In genomic region chr19:54481326-54481930, GRCh38 we compare ENCODE assay signal across 9 cellular contexts. TPM values are rescaled to one million over a fixed set of nuclear protein-coding genes. Genes with fewer than 3 reads are reported as not detected.
DNase-seq lines count a peak whose midpoint lies in the region; ATAC-seq, FAIRE-seq and TF ChIP-seq lines count a peak whose summit lies in the region.
"Had no signal": no experiment of that assay in that cellular context is flagged by ENCODE, and none has a peak within 500 bp of the region (broad histone marks: within the 10 kb centered on the region; RNA-seq: fewer than 3 reads in every experiment).

No MANE protein-coding gene starts in this region.

- peak overlapping the region; percentile 44 for H3K4me2 ChIP-seq in A549
- no peak overlapping the region for H3K4me2 ChIP-seq in fibroblast of lung (ENCODE audit: extremely low read depth, insufficient read depth, low read length)

- no peak for FAIRE-seq in A549 (lab: Jason Lieb, UNC)

- no peaks in the 10 kb centered on the region for H3K4me1 ChIP-seq in A549
- no peaks in the 10 kb centered on the region for H3K4me1 ChIP-seq in fibroblast of lung (ENCODE audit: control insufficient read depth, extremely low read depth, insufficient read depth, low read length)
- peaks cover 23 to 24% of the 10 kb centered on the region in 2 experiments for H3K4me1 ChIP-seq in neutrophil (ENCODE audit: control insufficient read depth in 1 of 2, insufficient read depth in 1 of 2, low read depth in 1 of 2, low read length in 1 of 2)

- H3K4me1 Mint-ChIP-seq in activated B cell treated with CpG ODN at 0.5 μM for 24 hours = peaks cover 20% of the 10 kb centered on the region

- peaks cover 33% of the 10 kb centered on the region for H3K27me3 Mint-ChIP-seq in activated B cell treated with CpG ODN at 0.5 μM for 24 hours

- DNase-seq in A549 (ENCODE audit: low read depth in 1 of 2, low spot score in 1 of 2) (peak in 1 of 2 experiments; percentile 67), Daoy (ENCODE audit: low read depth) (peak; percentile 70), NCI-H1105 treated with DMSO at 0.1 percent for 48 hours (lab: John Stamatoyannopoulos, UW) (peak; percentile 69), activated B cell treated with CpG ODN at 0.5 μM for 24 hours (no peak), fibroblast of lung (ENCODE audit: low read depth in 2 of 2) (peak in 1 of 2 donors; percentile 48), activated gamma-delta T cell (lab: John Stamatoyannopoulos, UW) (no peak)

- H3K27me3 ChIP-seq in fibroblast of lung (ENCODE audit: control insufficient read depth, insufficient read depth, low read length) (no peaks in the 10 kb centered on the region), neutrophil (peaks cover 72% of the 10 kb centered on the region)

- H3K9me3 ChIP-seq in A549 = no peaks in the 10 kb centered on the region
- H3K9me3 ChIP-seq in fibroblast of lung (ENCODE audit: control insufficient read depth, insufficient read depth, low read depth, low read length) = no peaks in the 10 kb centered on the region
- H3K9me3 ChIP-seq in neutrophil = no peaks in the 10 kb centered on the region

- H3K27ac ChIP-seq in A549 (no peak overlapping the region), fibroblast of lung (ENCODE audit: insufficient read depth, low read length) (no peak overlapping the region), neutrophil (no peak overlapping the region)
- H3K27ac ChIP-seq: epithelial cell of prostate had no signal

- CTCF ChIA-PET in A549 (lab: Yijun Ruan, JAX) (interaction anchor here (0.6 to 5.9 kb wide), 31 partner anchors 8 to 679 kb away, joined by 3 to 51 read pairs (median 4); partner anchors contain the start of genes CDC42EP5 and RDH13), activated B cell treated with CpG ODN at 0.5 μM for 24 hours (lab: Charles Lee) (interaction anchor here (0.6 to 3.9 kb wide), 13 partner anchors 8 to 201 kb away, joined by 3 to 48 read pairs (median 5); partner anchors contain the start of gene CDC42EP5)

- no peaks in the 10 kb centered on the region for H3K36me3 Mint-ChIP-seq in activated B cell treated with CpG ODN at 0.5 μM for 24 hours (ENCODE audit: low read depth)

- POLR2A ChIA-PET in A549 (lab: Yijun Ruan, JAX) (no interaction called here), activated B cell treated with CpG ODN at 0.5 μM for 24 hours (lab: Charles Lee) (interaction anchor here (0.7 kb wide), 4 partner anchors 47 to 562 kb away, joined by 3 to 8 read pairs (median 5); no protein-coding TSS in a partner anchor)

- no peak overlapping the region for H2AFZ ChIP-seq in fibroblast of lung (ENCODE audit: low read length)

- H3K9ac ChIP-seq in fibroblast of lung (ENCODE audit: insufficient read depth, low read length) = no peak overlapping the region

- TF ChIP-seq RAD21 in A549 (conservative IDR thresholded peaks at IDR 0.05 in 1 of 2, IDR thresholded peaks at IDR 0.05 in 1 of 2) = peak; percentile 79 to 85

- no peak for TF ChIP-seq EP300 in A549 (IDR thresholded peaks at IDR 0.05)

- TF ChIP-seq CTCF in A549 (IDR thresholded peaks at IDR 0.05) = peak; percentile 79
- TF ChIP-seq CTCF in activated B cell treated with CpG ODN at 0.5 μM for 24 hours (IDR thresholded peaks at IDR 0.05) = no peak
- TF ChIP-seq CTCF in fibroblast of lung (conservative IDR thresholded peaks at IDR 0.05 in 1 of 2, IDR thresholded peaks at IDR 0.05 in 1 of 2; ENCODE audit: low read depth in 1 of 2, low read length in 2 of 2) = peak; percentile 74 to 81
- peak; percentile 62 for TF ChIP-seq CTCF in neutrophil (IDR thresholded peaks at IDR 0.05)

- H3K4me3 Mint-ChIP-seq in activated B cell treated with CpG ODN at 0.5 μM for 24 hours = no peak overlapping the region

- no peak for TF ChIP-seq POLR2A in A549 (IDR thresholded peaks at IDR 0.05; ENCODE audit: low read length)

- H3K4me3 ChIP-seq in A549 (no peak overlapping the region), fibroblast of lung (replicated peaks in 1 of 4; ENCODE audit: control extremely low read depth in 1 of 4, insufficient read depth in 1 of 4, low read depth in 3 of 4, low read length in 4 of 4) (no peak overlapping the region), neutrophil (ENCODE audit: low read depth in 1 of 2, low read length in 1 of 2) (no peak overlapping the region)

- ATAC-seq in A549 (peak; percentile 55 to 75; a peak in 5 of 6 replicates), activated B cell treated with CpG ODN at 0.5 μM for 24 hours (ENCODE audit: low read depth) (peak; percentile 62), GM18502 (IDR thresholded peaks at IDR 0.05; ENCODE audit: poor library complexity, unreplicated experiment) (no peak)

- no peaks in the 10 kb centered on the region for H3K79me2 ChIP-seq in fibroblast of lung (ENCODE audit: control insufficient read depth, insufficient read depth, low read length)

- 6% methylated on average over 16 of the region's 16 CpGs for WGBS in A549 (ENCODE audit: missing lambda C conversion rate)

- H3K27ac Mint-ChIP-seq in activated B cell treated with CpG ODN at 0.5 μM for 24 hours = no peak overlapping the region

- intact Hi-C loops in activated B cell treated with CpG ODN at 0.5 μM for 24 hours (cut with micrococcal nuclease) = loop anchor here (1.0 kb wide), 1 partner anchor 195 kb away; no protein-coding TSS in a partner anchor

- H3K36me3 ChIP-seq in fibroblast of lung (ENCODE audit: control insufficient read depth, insufficient read depth, low read length) (no peaks in the 10 kb centered on the region), neutrophil (no peaks in the 10 kb centered on the region)

- no peaks in the 10 kb centered on the region for H4K20me1 ChIP-seq in fibroblast of lung (ENCODE audit: control insufficient read depth, extremely low read depth, insufficient read depth, low read length)

- H3K9me3 Mint-ChIP-seq in activated B cell treated with CpG ODN at 0.5 μM for 24 hours = no peaks in the 10 kb centered on the region

TF ChIP-seq in A549, 52 proteins besides CTCF, POLR2A, EP300 and RAD21:
- TF ChIP-seq SMC3 (IDR thresholded peaks at IDR 0.05) = peak; percentile 51
- TF ChIP-seq MAX (IDR thresholded peaks at IDR 0.05) = no peak

RNA-seq across cellular contexts. Expression of gene CDC42EP5, which starts 8.3 kb away (rescaled TPM):
- polyA plus RNA-seq in A549 (2011; rRNA removed) (not detected in 2 replicates), A549 (2017; fragmentation: RNase III; extraction: RNeasy Plus Mini Kit Qiagen cat#74134 plus additional on column Dnase treatment) (not detected in 3 replicates), fibroblast of lung (3.4 and 7.2 TPM in 2 replicates)
- polyA plus RNA-seq in A549 (2012; cell fraction: cytosol; rRNA removed) = 0.16 TPM in 1 of 2 replicates, not detected in the other
- not detected in 2 replicates for polyA plus RNA-seq in A549 (2012; cell fraction: nucleus; rRNA removed)
- not detected in 2 replicates for polyA minus RNA-seq in A549 (2011; rRNA and poly(A)+ RNA removed)
- total RNA-seq in Daoy (2014; rRNA removed; shearing (Covaris generic)) = 9.5 and 15.4 TPM in 2 replicates
- total RNA-seq in activated B cell treated with CpG ODN at 0.5 μM for 24 hours (not detected in 2 replicates), fibroblast of lung (14.7 and 15.9 TPM in 2 replicates)
- polyA plus RNA-seq in fibroblast of lung (2012) = 13.6 and 21.8 TPM in 2 replicates
- 0.85 and 1.5 TPM in 2 replicates for polyA minus RNA-seq in fibroblast of lung (ENCODE audit: low replicate concordance)

RNA-seq across cellular contexts. Expression of gene LENG9, which starts 17.9 kb away (rescaled TPM):
- polyA plus RNA-seq in A549 (2011; rRNA removed) (1.9 and 2.1 TPM in 2 replicates), A549 (2017; fragmentation: RNase III; extraction: RNeasy Plus Mini Kit Qiagen cat#74134 plus additional on column Dnase treatment) (3.8 to 4.9 TPM (median 4.1 TPM) in 3 replicates), fibroblast of lung (0.46 and 0.84 TPM in 2 replicates)
- polyA plus RNA-seq in A549 (2012; cell fraction: cytosol; rRNA removed) = 1.6 and 2.8 TPM in 2 replicates
- 2.2 and 4.1 TPM in 2 replicates for polyA plus RNA-seq in A549 (2012; cell fraction: nucleus; rRNA removed)
- 3.7 and 5.1 TPM in 2 replicates for polyA minus RNA-seq in A549 (2011; rRNA and poly(A)+ RNA removed)
- total RNA-seq in Daoy (2014; rRNA removed; shearing (Covaris generic)) = 2.1 and 3.9 TPM in 2 replicates
- total RNA-seq in activated B cell treated with CpG ODN at 0.5 μM for 24 hours (6.3 and 8.5 TPM in 2 replicates), fibroblast of lung (14.6 and 16.7 TPM in 2 replicates)
- 1.7 and 3.1 TPM in 2 replicates for polyA plus RNA-seq in fibroblast of lung (2012)
- polyA minus RNA-seq in fibroblast of lung (ENCODE audit: low replicate concordance) = 0.70 and 2.3 TPM in 2 replicates

RNA-seq across cellular contexts. Expression of gene LAIR2, which starts 21.2 kb away (rescaled TPM):
- polyA plus RNA-seq in A549 (2011; rRNA removed) (not detected in 2 replicates), A549 (2017; fragmentation: RNase III; extraction: RNeasy Plus Mini Kit Qiagen cat#74134 plus additional on column Dnase treatment) (not detected in 3 replicates), fibroblast of lung (not detected in 2 replicates)
- polyA plus RNA-seq in A549 (2012; cell fraction: cytosol; rRNA removed) = not detected in 2 replicates
- polyA plus RNA-seq in A549 (2012; cell fraction: nucleus; rRNA removed) = not detected in 2 replicates
- not detected in 2 replicates for polyA minus RNA-seq in A549 (2011; rRNA and poly(A)+ RNA removed)
- not detected in 2 replicates for total RNA-seq in Daoy (2014; rRNA removed; shearing (Covaris generic))
- total RNA-seq in activated B cell treated with CpG ODN at 0.5 μM for 24 hours (not detected in 2 replicates), fibroblast of lung (not detected in 2 replicates)
- polyA plus RNA-seq in fibroblast of lung (2012) = not detected in 2 replicates
- polyA minus RNA-seq in fibroblast of lung (ENCODE audit: low replicate concordance) = not detected in 2 replicates

RNA-seq across cellular contexts. Expression of gene LENG8, which starts 32.4 kb away (rescaled TPM):
- 30.6 and 52.8 TPM in 2 replicates for polyA plus RNA-seq in A549 (2011; rRNA removed)
- 48.4 and 62.4 TPM in 2 replicates for polyA plus RNA-seq in A549 (2012; cell fraction: cytosol; rRNA removed)
- polyA plus RNA-seq in A549 (2012; cell fraction: nucleus; rRNA removed) = 643 and 655 TPM in 2 replicates
- polyA plus RNA-seq in A549 (2017; fragmentation: RNase III; extraction: RNeasy Plus Mini Kit Qiagen cat#74134 plus additional on column Dnase treatment) = 137 to 148 TPM (median 140 TPM) in 3 replicates
- 42.5 and 48.1 TPM in 2 replicates for polyA minus RNA-seq in A549 (2011; rRNA and poly(A)+ RNA removed)
- total RNA-seq in Daoy (2014; rRNA removed; shearing (Covaris generic)) = 5.1 and 9.0 TPM in 2 replicates
- total RNA-seq in activated B cell treated with CpG ODN at 0.5 μM for 24 hours = 296 and 363 TPM in 2 replicates
- 20.8 and 32.4 TPM in 2 replicates for total RNA-seq in fibroblast of lung
- 11.0 and 12.7 TPM in 2 replicates for polyA plus RNA-seq in fibroblast of lung
- polyA plus RNA-seq in fibroblast of lung (2012) = 25.3 and 31.6 TPM in 2 replicates
- polyA minus RNA-seq in fibroblast of lung (ENCODE audit: low replicate concordance) = 33.7 and 47.3 TPM in 2 replicates

Comparison
In these comparisons a context has a peak if more than half of its experiments do, and no peak if none do; other contexts are left out.
1. DNase-seq: peak in Daoy (single experiment) and NCI-H1105 treated with DMSO at 0.1 percent for 48 hours (single experiment); none in activated B cell treated with CpG ODN at 0.5 μM for 24 hours (single experiment) and activated gamma-delta T cell (single experiment).
2. RNA of gene CDC42EP5, which starts 8.3 kb away (total RNA-seq): 14.7 to 15.9 TPM in fibroblast of lung and 9.5 to 15.4 TPM in Daoy; not detected in activated B cell treated with CpG ODN at 0.5 μM for 24 hours; every median in the first group is over 10 times any median in the second.